In the genomic region with DNA sequence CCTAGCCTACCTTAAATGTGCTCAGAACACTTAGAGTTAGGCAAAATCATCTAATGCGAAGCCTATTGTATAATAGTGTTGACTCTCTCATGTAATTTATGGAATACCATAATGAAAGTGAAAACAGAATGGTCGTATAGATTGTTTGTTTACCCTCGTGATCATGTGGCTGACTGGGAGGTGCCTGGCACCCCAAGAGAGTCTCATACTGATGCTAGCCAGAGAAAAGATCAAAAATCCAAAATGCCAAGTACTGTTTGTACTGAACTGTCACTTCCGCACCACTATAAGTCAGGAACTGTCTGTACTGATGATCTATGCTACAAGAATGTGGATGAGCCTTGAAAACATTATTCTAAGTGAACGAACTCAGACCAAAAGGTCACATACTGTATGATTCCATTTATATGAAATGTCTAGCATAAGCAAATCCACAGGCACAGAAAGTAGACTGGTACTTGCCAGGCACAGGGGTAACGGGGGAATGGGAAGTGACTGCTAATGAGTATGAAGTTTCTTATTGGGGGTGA, we compare ENCODE assay signal across 9 cellular contexts. TPM values are rescaled to one million over a fixed set of nuclear protein-coding genes. Genes with fewer than 3 reads are reported as not detected.
DNase-seq lines count a peak whose midpoint lies in the region; ATAC-seq and TF ChIP-seq lines count a peak whose summit lies in the region.
"Had no signal": no experiment of that assay in that cellular context is flagged by ENCODE, and none has a peak within 500 bp of the region (broad histone marks: within the 10 kb centered on the region; RNA-seq: fewer than 3 reads in every experiment).

No MANE protein-coding gene starts in this region.

- peak overlapping the region; percentile 89 for H3K27ac Mint-ChIP-seq in progenitor cell of endocrine pancreas

- H3K4me3 ChIP-seq in WI38 (ENCODE audit: low read depth, low read length) = peak overlapping the region; percentile 35
- peak overlapping the region; percentile 29 for H3K4me3 ChIP-seq in fibroblast of villous mesenchyme (ENCODE audit: low read depth, low read length)
- H3K4me3 ChIP-seq: BLaER1 had no signal

- peak; percentile 24 for DNase-seq in NCI-H1105 treated with DMSO at 0.1 percent for 48 hours (lab: John Stamatoyannopoulos, UW)
- DNase-seq in NCI-H1105 (lab: John Stamatoyannopoulos, UW) = no peak
- DNase-seq in fibroblast of villous mesenchyme (ENCODE audit: low read depth) = peak; percentile 98
- no peak for DNase-seq in progenitor cell of endocrine pancreas (ENCODE audit: low spot score, unreplicated experiment)
- no peak for DNase-seq in NCI-H2171 treated with DMSO at 0.1 percent for 48 hours (lab: John Stamatoyannopoulos, UW)

- H3K36me3 Mint-ChIP-seq in progenitor cell of endocrine pancreas (ENCODE audit: insufficient read depth) = peaks cover 30% of the 10 kb centered on the region

- TF ChIP-seq CTCF in WI38 (IDR thresholded peaks at IDR 0.05; ENCODE audit: low read depth, low read length) = no peak
- TF ChIP-seq CTCF in fibroblast of villous mesenchyme (IDR thresholded peaks at IDR 0.05; ENCODE audit: insufficient read depth, low read depth, low read length) = no peak
- TF ChIP-seq CTCF in progenitor cell of endocrine pancreas (IDR thresholded peaks at IDR 0.05; ENCODE audit: unreplicated experiment) = no peak

- H3K4me3 Mint-ChIP-seq in progenitor cell of endocrine pancreas (ENCODE audit: low read depth) = no peak overlapping the region

- H3K27me3 Mint-ChIP-seq in progenitor cell of endocrine pancreas = no peaks in the 10 kb centered on the region

- no peak for ATAC-seq in GM19395 (IDR thresholded peaks at IDR 0.05; ENCODE audit: unreplicated experiment)
- ATAC-seq in HG02870 (IDR thresholded peaks at IDR 0.05; ENCODE audit: unreplicated experiment) = no peak

- no peaks in the 10 kb centered on the region for H3K9me3 Mint-ChIP-seq in progenitor cell of endocrine pancreas (ENCODE audit: low read depth)

- peaks cover 35% of the 10 kb centered on the region for H3K4me1 Mint-ChIP-seq in progenitor cell of endocrine pancreas (ENCODE audit: low read depth)

RNA-seq across cellular contexts. Expression of gene ZMYND8, which starts 22.4 kb away (rescaled TPM):
- total RNA-seq in fibroblast of villous mesenchyme (14.8 and 20.3 TPM in 2 replicates), progenitor cell of endocrine pancreas (100 and 102 TPM in 2 replicates)

Comparison
In these comparisons a context has a peak if more than half of its experiments do, and no peak if none do; other contexts are left out.
1. DNase-seq: peak in NCI-H1105 treated with DMSO at 0.1 percent for 48 hours (single experiment) and fibroblast of villous mesenchyme (single experiment); none in NCI-H1105 (single experiment), progenitor cell of endocrine pancreas (single experiment) and NCI-H2171 treated with DMSO at 0.1 percent for 48 hours (single experiment).